ENCODE assay signal across 9 cellular contexts in genomic region chr2:189673661-189674373, GRCh38.
DNase-seq lines count a peak whose midpoint lies in the region; ATAC-seq and TF ChIP-seq lines count a peak whose summit lies in the region.
"Had no signal": no experiment of that assay in that cellular context is flagged by ENCODE, and none has a peak within 500 bp of the region (broad histone marks: within the 10 kb centered on the region; RNA-seq: fewer than 3 reads in every experiment).

No MANE protein-coding gene starts in this region.

- peak overlapping the region; percentile 69 for H3K4me3 Mint-ChIP-seq in nephron progenitor cell

- no peak overlapping the region for H3K27ac Mint-ChIP-seq in nephron progenitor cell

- peaks cover 5% of the 10 kb centered on the region for H3K27me3 Mint-ChIP-seq in nephron progenitor cell (ENCODE audit: low read depth, poor library complexity)

- peaks cover 61% of the 10 kb centered on the region for H3K36me3 Mint-ChIP-seq in nephron progenitor cell (ENCODE audit: low read depth)

- H3K9me3 ChIP-seq in NT2/D1 (ENCODE audit: insufficient read depth, low read length) (no peaks in the 10 kb centered on the region), endocrine pancreas (ENCODE audit: control insufficient read depth, low read length) (no peaks in the 10 kb centered on the region)

- no peak for TF ChIP-seq CTCF in nephron progenitor cell (IDR thresholded peaks at IDR 0.05)

- H3K4me1 ChIP-seq in NT2/D1 (ENCODE audit: insufficient read depth, insufficient read length): no peaks in the 10 kb centered on the region
- H3K4me1 ChIP-seq in endocrine pancreas (ENCODE audit: control insufficient read depth, insufficient read depth, low read length): no peaks in the 10 kb centered on the region

- H3K27me3 ChIP-seq in NT2/D1 (ENCODE audit: insufficient read depth, insufficient read length) (no peaks in the 10 kb centered on the region), endocrine pancreas (ENCODE audit: control insufficient read depth, insufficient read depth, low read length) (no peaks in the 10 kb centered on the region)

- H3K36me3 ChIP-seq in NT2/D1 (ENCODE audit: insufficient read depth, insufficient read length, low read length): peaks cover 33% of the 10 kb centered on the region
- H3K36me3 ChIP-seq in endocrine pancreas (ENCODE audit: control insufficient read depth, insufficient read depth, low read length): no peaks in the 10 kb centered on the region

- H3K4me3 ChIP-seq in NT2/D1 (ENCODE audit: insufficient read length, low read depth) (peak overlapping the region; percentile 9), endocrine pancreas (ENCODE audit: control insufficient read depth, insufficient read depth, low read length) (peak overlapping the region; percentile 32)
- H3K4me3 ChIP-seq: SK-N-MC had no signal

- peak overlapping the region; percentile 11 for H3K9ac ChIP-seq in NT2/D1 (ENCODE audit: insufficient read length, low read depth)
- peak overlapping the region; percentile 54 for H3K9ac ChIP-seq in endocrine pancreas (ENCODE audit: control insufficient read depth, insufficient read depth, low read length)

- peaks cover 20% of the 10 kb centered on the region for H3K9me3 Mint-ChIP-seq in nephron progenitor cell

- H3K4me1 Mint-ChIP-seq in nephron progenitor cell: peaks cover 21% of the 10 kb centered on the region

- DNase-seq in NT2/D1 (ENCODE audit: low read depth, low spot score) (no peak), nephron progenitor cell (no peak), putamen (ENCODE audit: low spot score) (no peak), NOMO-1 treated with DMSO at 0.1 percent for 48 hours (lab: John Stamatoyannopoulos, UW; ENCODE audit: unreplicated experiment) (no peak), NCI-H2029 (lab: John Stamatoyannopoulos, UW) (no peak)

- no peak for TF ChIP-seq POLR2A in GM18505 (IDR thresholded peaks at IDR 0.05; ENCODE audit: borderline replicate concordance, extremely low read depth, insufficient read depth, insufficient read length)

- ATAC-seq in GM18505 (IDR thresholded peaks at IDR 0.05; ENCODE audit: unreplicated experiment) (peak; percentile 21), GM19328 (IDR thresholded peaks at IDR 0.05; ENCODE audit: unreplicated experiment) (no peak)
